Comparison of ENCODE assay signal across 1 cellular context in the genomic region with DNA sequence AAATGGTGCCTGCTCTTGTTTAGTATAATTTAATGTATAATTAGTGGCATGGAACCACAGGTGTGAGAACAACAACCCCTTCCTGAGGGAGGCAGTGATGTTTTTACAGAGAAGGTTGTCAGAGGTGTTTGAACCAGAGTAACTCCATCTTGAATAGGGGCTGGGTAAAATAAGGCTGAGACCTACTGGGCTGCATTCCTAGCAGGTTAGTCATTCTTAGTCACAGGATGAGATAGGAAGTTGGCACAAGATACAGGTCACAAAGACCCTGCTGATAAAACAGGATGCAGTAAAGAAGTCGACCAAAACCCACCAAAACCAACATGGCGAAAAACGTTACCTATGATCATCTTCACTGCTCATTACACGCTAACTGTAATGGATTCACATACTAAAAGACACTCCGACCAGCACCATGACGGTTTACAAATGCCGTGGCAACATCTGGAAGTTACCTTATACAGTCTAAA.
TF ChIP-seq lines count a peak whose summit lies in the region.

No MANE protein-coding gene starts in this region.

TF ChIP-seq in K562, 482 proteins besides CTCF, POLR2A, EP300 and RAD21 (continued from another document and continues in another):
- TF ChIP-seq, protein P1, sequence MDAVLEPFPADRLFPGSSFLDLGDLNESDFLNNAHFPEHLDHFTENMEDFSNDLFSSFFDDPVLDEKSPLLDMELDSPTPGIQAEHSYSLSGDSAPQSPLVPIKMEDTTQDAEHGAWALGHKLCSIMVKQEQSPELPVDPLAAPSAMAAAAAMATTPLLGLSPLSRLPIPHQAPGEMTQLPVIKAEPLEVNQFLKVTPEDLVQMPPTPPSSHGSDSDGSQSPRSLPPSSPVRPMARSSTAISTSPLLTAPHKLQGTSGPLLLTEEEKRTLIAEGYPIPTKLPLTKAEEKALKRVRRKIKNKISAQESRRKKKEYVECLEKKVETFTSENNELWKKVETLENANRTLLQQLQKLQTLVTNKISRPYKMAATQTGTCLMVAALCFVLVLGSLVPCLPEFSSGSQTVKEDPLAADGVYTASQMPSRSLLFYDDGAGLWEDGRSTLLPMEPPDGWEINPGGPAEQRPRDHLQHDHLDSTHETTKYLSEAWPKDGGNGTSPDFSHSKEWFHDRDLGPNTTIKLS (IDR thresholded peaks at IDR 0.05; ENCODE audit: borderline replicate concordance, low read depth): no peak
- TF ChIP-seq ZNF77 (CRISPR knock-in tag; IDR thresholded peaks at IDR 0.05) (no peak), ETV5 (CRISPR knock-in tag; IDR thresholded peaks at IDR 0.05; ENCODE audit: low read depth) (no peak), EWSR1 (IDR thresholded peaks at IDR 0.05; ENCODE audit: borderline replicate concordance, low read depth, partially characterized antibody) (no peak), ZNF589 (CRISPR knock-in tag; IDR thresholded peaks at IDR 0.05; ENCODE audit: low read depth) (peak; percentile 100), MYBL2 (IDR thresholded peaks at IDR 0.05; ENCODE audit: low read depth) (no peak), MYBL2 (CRISPR knock-in tag; IDR thresholded peaks at IDR 0.05; ENCODE audit: borderline replicate concordance) (no peak), ILK (tag; IDR thresholded peaks at IDR 0.05; ENCODE audit: borderline replicate concordance, low read depth) (peak; percentile 98), DMBX1 (CRISPR knock-in tag; IDR thresholded peaks at IDR 0.05; ENCODE audit: borderline replicate concordance) (peak; percentile 100), STAT5A (IDR thresholded peaks at IDR 0.05; ENCODE audit: borderline replicate concordance, low read length) (no peak), HDAC8 (tag; IDR thresholded peaks at IDR 0.05) (peak; percentile 99), PTBP1 (IDR thresholded peaks at IDR 0.05; ENCODE audit: low read depth, low read length) (no peak), HMG20B (CRISPR knock-in tag; IDR thresholded peaks at IDR 0.05) (no peak), ZNF253 (CRISPR knock-in tag; conservative IDR thresholded peaks at IDR 0.05) (peak; percentile 85), POLR2AphosphoS2 (IDR thresholded peaks at IDR 0.05; ENCODE audit: low read length) (no peak), MTA3 (IDR thresholded peaks at IDR 0.05; ENCODE audit: borderline replicate concordance) (no peak), ZNF184 (CRISPR knock-in tag; IDR thresholded peaks at IDR 0.05) (no peak), NONO (IDR thresholded peaks at IDR 0.05; ENCODE audit: low read depth in 2 of 2, low read length in 1 of 2) (no peak), SNIP1 (IDR thresholded peaks at IDR 0.05; ENCODE audit: low read depth) (no peak), ESRRA (IDR thresholded peaks at IDR 0.05; ENCODE audit: borderline replicate concordance, low read depth) (no peak), CBX3 (IDR thresholded peaks at IDR 0.05; ENCODE audit: borderline replicate concordance in 1 of 2, low read length in 2 of 2) (no peak), SP2 (IDR thresholded peaks at IDR 0.05; ENCODE audit: extremely low read depth, low read depth, low read length, poor library complexity, severe bottlenecking) (no peak), PPARD (CRISPR knock-in tag; IDR thresholded peaks at IDR 0.05) (peak; percentile 82), KAT7 (CRISPR knock-in tag; IDR thresholded peaks at IDR 0.05; ENCODE audit: borderline replicate concordance) (no peak), SREBF1 (IDR thresholded peaks at IDR 0.05; ENCODE audit: borderline replicate concordance, low read depth, low read length) (no peak), EP400 (IDR thresholded peaks at IDR 0.05) (no peak), ZNF3 (CRISPR knock-in tag; IDR thresholded peaks at IDR 0.05) (no peak), ZNF583 (CRISPR knock-in tag; IDR thresholded peaks at IDR 0.05) (peak; percentile 98), ZBTB8A (IDR thresholded peaks at IDR 0.05; ENCODE audit: partially characterized antibody) (no peak), ZNF165 (CRISPR knock-in tag; IDR thresholded peaks at IDR 0.05; ENCODE audit: borderline replicate concordance) (peak; percentile 97), ZNF263 (CRISPR knock-in tag; IDR thresholded peaks at IDR 0.05; ENCODE audit: borderline replicate concordance) (no peak), RFX5 (IDR thresholded peaks at IDR 0.05; ENCODE audit: low read depth, low read length) (no peak), ZFP30 (CRISPR knock-in tag; IDR thresholded peaks at IDR 0.05; ENCODE audit: borderline replicate concordance) (no peak), STAG1 (CRISPR knock-in tag; IDR thresholded peaks at IDR 0.05; ENCODE audit: borderline replicate concordance) (no peak), MEF2D (tag; conservative IDR thresholded peaks at IDR 0.05; ENCODE audit: low read depth) (peak; percentile 97), ZNF668 (CRISPR knock-in tag; IDR thresholded peaks at IDR 0.05) (peak; percentile 97), JUNB (CRISPR knock-in tag; conservative IDR thresholded peaks at IDR 0.05) (no peak), ZFP1 (CRISPR knock-in tag; IDR thresholded peaks at IDR 0.05) (peak; percentile 87), FOXA1 (IDR thresholded peaks at IDR 0.05; ENCODE audit: borderline replicate concordance) (no peak), TRIM28 (IDR thresholded peaks at IDR 0.05) (no peak), ZSCAN32 (CRISPR knock-in tag; IDR thresholded peaks at IDR 0.05) (peak; percentile 52; the same call in 1 of the 2 replicates)
- TF ChIP-seq, protein P2, sequence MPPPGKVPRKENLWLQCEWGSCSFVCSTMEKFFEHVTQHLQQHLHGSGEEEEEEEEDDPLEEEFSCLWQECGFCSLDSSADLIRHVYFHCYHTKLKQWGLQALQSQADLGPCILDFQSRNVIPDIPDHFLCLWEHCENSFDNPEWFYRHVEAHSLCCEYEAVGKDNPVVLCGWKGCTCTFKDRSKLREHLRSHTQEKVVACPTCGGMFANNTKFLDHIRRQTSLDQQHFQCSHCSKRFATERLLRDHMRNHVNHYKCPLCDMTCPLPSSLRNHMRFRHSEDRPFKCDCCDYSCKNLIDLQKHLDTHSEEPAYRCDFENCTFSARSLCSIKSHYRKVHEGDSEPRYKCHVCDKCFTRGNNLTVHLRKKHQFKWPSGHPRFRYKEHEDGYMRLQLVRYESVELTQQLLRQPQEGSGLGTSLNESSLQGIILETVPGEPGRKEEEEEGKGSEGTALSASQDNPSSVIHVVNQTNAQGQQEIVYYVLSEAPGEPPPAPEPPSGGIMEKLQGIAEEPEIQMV (tag; conservative IDR thresholded peaks at IDR 0.05; ENCODE audit: low read depth): peak; percentile 64; the same call in 1 of the 2 replicates
- TF ChIP-seq, protein P3, sequence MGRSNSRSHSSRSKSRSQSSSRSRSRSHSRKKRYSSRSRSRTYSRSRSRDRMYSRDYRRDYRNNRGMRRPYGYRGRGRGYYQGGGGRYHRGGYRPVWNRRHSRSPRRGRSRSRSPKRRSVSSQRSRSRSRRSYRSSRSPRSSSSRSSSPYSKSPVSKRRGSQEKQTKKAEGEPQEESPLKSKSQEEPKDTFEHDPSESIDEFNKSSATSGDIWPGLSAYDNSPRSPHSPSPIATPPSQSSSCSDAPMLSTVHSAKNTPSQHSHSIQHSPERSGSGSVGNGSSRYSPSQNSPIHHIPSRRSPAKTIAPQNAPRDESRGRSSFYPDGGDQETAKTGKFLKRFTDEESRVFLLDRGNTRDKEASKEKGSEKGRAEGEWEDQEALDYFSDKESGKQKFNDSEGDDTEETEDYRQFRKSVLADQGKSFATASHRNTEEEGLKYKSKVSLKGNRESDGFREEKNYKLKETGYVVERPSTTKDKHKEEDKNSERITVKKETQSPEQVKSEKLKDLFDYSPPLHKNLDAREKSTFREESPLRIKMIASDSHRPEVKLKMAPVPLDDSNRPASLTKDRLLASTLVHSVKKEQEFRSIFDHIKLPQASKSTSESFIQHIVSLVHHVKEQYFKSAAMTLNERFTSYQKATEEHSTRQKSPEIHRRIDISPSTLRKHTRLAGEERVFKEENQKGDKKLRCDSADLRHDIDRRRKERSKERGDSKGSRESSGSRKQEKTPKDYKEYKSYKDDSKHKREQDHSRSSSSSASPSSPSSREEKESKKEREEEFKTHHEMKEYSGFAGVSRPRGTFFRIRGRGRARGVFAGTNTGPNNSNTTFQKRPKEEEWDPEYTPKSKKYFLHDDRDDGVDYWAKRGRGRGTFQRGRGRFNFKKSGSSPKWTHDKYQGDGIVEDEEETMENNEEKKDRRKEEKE (IDR thresholded peaks at IDR 0.05; ENCODE audit: borderline replicate concordance in 1 of 2, control insufficient read depth in 1 of 2, low read depth in 2 of 2, low read length in 1 of 2): no peak
- TF ChIP-seq, protein P4, sequence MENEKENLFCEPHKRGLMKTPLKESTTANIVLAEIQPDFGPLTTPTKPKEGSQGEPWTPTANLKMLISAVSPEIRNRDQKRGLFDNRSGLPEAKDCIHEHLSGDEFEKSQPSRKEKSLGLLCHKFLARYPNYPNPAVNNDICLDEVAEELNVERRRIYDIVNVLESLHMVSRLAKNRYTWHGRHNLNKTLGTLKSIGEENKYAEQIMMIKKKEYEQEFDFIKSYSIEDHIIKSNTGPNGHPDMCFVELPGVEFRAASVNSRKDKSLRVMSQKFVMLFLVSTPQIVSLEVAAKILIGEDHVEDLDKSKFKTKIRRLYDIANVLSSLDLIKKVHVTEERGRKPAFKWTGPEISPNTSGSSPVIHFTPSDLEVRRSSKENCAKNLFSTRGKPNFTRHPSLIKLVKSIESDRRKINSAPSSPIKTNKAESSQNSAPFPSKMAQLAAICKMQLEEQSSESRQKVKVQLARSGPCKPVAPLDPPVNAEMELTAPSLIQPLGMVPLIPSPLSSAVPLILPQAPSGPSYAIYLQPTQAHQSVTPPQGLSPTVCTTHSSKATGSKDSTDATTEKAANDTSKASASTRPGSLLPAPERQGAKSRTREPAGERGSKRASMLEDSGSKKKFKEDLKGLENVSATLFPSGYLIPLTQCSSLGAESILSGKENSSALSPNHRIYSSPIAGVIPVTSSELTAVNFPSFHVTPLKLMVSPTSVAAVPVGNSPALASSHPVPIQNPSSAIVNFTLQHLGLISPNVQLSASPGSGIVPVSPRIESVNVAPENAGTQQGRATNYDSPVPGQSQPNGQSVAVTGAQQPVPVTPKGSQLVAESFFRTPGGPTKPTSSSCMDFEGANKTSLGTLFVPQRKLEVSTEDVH (IDR thresholded peaks at IDR 0.05; ENCODE audit: low read depth, partially characterized antibody): no peak
- TF ChIP-seq, protein P5, sequence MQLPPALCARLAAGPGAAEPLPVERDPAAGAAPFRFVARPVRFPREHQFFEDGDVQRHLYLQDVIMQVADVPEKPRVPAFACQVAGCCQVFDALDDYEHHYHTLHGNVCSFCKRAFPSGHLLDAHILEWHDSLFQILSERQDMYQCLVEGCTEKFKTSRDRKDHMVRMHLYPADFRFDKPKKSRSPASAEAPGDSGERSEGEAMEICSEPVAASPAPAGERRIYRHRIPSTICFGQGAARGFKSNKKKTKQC (CRISPR knock-in tag; IDR thresholded peaks at IDR 0.05): no peak
- TF ChIP-seq, protein P6, sequence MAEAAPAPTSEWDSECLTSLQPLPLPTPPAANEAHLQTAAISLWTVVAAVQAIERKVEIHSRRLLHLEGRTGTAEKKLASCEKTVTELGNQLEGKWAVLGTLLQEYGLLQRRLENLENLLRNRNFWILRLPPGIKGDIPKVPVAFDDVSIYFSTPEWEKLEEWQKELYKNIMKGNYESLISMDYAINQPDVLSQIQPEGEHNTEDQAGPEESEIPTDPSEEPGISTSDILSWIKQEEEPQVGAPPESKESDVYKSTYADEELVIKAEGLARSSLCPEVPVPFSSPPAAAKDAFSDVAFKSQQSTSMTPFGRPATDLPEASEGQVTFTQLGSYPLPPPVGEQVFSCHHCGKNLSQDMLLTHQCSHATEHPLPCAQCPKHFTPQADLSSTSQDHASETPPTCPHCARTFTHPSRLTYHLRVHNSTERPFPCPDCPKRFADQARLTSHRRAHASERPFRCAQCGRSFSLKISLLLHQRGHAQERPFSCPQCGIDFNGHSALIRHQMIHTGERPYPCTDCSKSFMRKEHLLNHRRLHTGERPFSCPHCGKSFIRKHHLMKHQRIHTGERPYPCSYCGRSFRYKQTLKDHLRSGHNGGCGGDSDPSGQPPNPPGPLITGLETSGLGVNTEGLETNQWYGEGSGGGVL (CRISPR knock-in tag; IDR thresholded peaks at IDR 0.05): no peak
- TF ChIP-seq, protein P7, sequence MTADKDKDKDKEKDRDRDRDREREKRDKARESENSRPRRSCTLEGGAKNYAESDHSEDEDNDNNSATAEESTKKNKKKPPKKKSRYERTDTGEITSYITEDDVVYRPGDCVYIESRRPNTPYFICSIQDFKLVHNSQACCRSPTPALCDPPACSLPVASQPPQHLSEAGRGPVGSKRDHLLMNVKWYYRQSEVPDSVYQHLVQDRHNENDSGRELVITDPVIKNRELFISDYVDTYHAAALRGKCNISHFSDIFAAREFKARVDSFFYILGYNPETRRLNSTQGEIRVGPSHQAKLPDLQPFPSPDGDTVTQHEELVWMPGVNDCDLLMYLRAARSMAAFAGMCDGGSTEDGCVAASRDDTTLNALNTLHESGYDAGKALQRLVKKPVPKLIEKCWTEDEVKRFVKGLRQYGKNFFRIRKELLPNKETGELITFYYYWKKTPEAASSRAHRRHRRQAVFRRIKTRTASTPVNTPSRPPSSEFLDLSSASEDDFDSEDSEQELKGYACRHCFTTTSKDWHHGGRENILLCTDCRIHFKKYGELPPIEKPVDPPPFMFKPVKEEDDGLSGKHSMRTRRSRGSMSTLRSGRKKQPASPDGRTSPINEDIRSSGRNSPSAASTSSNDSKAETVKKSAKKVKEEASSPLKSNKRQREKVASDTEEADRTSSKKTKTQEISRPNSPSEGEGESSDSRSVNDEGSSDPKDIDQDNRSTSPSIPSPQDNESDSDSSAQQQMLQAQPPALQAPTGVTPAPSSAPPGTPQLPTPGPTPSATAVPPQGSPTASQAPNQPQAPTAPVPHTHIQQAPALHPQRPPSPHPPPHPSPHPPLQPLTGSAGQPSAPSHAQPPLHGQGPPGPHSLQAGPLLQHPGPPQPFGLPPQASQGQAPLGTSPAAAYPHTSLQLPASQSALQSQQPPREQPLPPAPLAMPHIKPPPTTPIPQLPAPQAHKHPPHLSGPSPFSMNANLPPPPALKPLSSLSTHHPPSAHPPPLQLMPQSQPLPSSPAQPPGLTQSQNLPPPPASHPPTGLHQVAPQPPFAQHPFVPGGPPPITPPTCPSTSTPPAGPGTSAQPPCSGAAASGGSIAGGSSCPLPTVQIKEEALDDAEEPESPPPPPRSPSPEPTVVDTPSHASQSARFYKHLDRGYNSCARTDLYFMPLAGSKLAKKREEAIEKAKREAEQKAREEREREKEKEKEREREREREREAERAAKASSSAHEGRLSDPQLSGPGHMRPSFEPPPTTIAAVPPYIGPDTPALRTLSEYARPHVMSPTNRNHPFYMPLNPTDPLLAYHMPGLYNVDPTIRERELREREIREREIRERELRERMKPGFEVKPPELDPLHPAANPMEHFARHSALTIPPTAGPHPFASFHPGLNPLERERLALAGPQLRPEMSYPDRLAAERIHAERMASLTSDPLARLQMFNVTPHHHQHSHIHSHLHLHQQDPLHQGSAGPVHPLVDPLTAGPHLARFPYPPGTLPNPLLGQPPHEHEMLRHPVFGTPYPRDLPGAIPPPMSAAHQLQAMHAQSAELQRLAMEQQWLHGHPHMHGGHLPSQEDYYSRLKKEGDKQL (CRISPR knock-in tag; IDR thresholded peaks at IDR 0.05; ENCODE audit: borderline replicate concordance): no peak
- TF ChIP-seq, protein P8, sequence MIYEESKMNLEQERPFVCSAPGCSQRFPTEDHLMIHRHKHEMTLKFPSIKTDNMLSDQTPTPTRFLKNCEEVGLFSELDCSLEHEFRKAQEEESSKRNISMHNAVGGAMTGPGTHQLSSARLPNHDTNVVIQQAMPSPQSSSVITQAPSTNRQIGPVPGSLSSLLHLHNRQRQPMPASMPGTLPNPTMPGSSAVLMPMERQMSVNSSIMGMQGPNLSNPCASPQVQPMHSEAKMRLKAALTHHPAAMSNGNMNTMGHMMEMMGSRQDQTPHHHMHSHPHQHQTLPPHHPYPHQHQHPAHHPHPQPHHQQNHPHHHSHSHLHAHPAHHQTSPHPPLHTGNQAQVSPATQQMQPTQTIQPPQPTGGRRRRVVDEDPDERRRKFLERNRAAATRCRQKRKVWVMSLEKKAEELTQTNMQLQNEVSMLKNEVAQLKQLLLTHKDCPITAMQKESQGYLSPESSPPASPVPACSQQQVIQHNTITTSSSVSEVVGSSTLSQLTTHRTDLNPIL (CRISPR knock-in tag; IDR thresholded peaks at IDR 0.05): peak; percentile 89
